ENCODE assay signal across 28 cellular contexts in the genomic region with DNA sequence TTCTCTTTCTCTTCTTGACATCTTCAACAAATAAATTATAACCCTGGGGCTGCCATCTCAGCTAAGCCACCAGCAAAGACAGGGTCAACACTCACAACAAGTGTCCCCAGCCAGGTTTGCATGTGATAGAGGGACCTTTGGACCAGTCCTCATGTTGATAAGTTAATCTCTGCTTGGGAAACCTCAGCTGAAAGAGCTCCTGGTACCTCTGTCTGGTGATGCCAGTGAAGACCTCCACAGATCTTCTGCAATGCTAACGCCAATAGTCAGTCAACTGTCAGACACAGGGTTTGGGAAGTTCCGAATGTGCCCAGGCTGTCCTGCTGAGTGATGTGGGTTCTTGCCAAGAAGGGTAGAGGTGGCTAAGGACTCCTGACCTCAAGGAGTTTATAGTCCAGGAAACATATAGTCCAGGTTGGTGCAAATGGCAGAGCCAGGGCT.
"Had no signal": no experiment of that assay in that cellular context is flagged by ENCODE, and none has a peak within 500 bp of the region (broad histone marks: within the 10 kb centered on the region; RNA-seq: fewer than 3 reads in every experiment).

No MANE protein-coding gene starts in this region.

- H3K27ac ChIP-seq: foreskin keratinocyte, gastrocnemius medialis, WERI-Rb-1 had no signal

- H3K9me3 Mint-ChIP-seq: activated CD4-positive, alpha-beta memory T cell treated with anti-CD3 and anti-CD28 coated beads, Interleukin-2, amount 10 ng/mL, durations not matched to agents 7 days and 5 days; activated CD4-positive, alpha-beta T cell treated with anti-CD3 and anti-CD28 coated beads, Interleukin-2, amount 10 ng/mL, durations not matched to agents 7 days and 5 days; activated T-cell treated with anti-CD3 and anti-CD28 coated beads, Interleukin-2, amount 50 U/mL, for 4 hours; activated T-helper 17 cell treated with anti-CD3 and anti-CD28 coated beads, Interleukin-2, amount 50 U/mL, for 72 hours had no signal

- H3K36me3 ChIP-seq: gastrocnemius medialis, heart right ventricle, WERI-Rb-1 had no signal

- H3K9me3 ChIP-seq: gastrocnemius medialis, heart right ventricle had no signal

- ATAC-seq: activated CD4-positive, alpha-beta T cell treated with anti-CD3 and anti-CD28 coated beads for 36 hours; activated T-cell treated with anti-CD3 and anti-CD28 coated beads, Interleukin-2, amount 50 U/mL, for 4 hours; activated T-helper 17 cell treated with anti-CD3 and anti-CD28 coated beads, Interleukin-2, amount 50 U/mL, for 72 hours; esophagus mucosa; foreskin keratinocyte; gastrocnemius medialis; heart right ventricle; T-helper 17 cell had no signal

- H3K27me3 ChIP-seq: foreskin keratinocyte, gastrocnemius medialis, heart right ventricle had no signal

- DNase-seq: activated CD4-positive, alpha-beta memory T cell treated with anti-CD3 and anti-CD28 coated beads, Interleukin-2, amount 10 ng/mL, durations not matched to agents 7 days and 5 days; activated CD4-positive, alpha-beta T cell treated with anti-CD3 and anti-CD28 coated beads for 36 hours; activated CD4-positive, alpha-beta T cell treated with anti-CD3 and anti-CD28 coated beads, Interleukin-2, amount 10 ng/mL, durations not matched to agents 7 days and 5 days; activated CD4-positive, alpha-beta T cell treated with anti-CD3 and anti-CD28 coated beads, Interleukin-2, amount 50 U/mL, for 4 hours; activated CD4-positive, CD25-positive, alpha-beta regulatory T cell; activated CD4-positive, CD25-positive, alpha-beta regulatory T cell treated with anti-CD3 and anti-CD28 coated beads, Interleukin-2, amount 50 U/mL, for 72 hours; activated CD8-positive, alpha-beta memory T cell treated with anti-CD3 and anti-CD28 coated beads for 24 hours; activated effector memory CD4-positive, alpha-beta T cell treated with Interleukin-2 at 50 U/mL for 16 hours; activated gamma-delta T cell treated with Interleukin-2 at 50 U/mL for 16 hours; activated naive CD4-positive, alpha-beta T cell treated with anti-CD3 and anti-CD28 coated beads, Interleukin-2, amount 50 U/mL, for 16 hours; activated naive CD4-positive, alpha-beta T cell treated with Interleukin-2 at 50 U/mL for 16 hours; activated T-cell treated with anti-CD3 and anti-CD28 coated beads, Interleukin-2, amount 50 U/mL, for 4 hours; amniotic stem cell; anterior cingulate cortex; caudate nucleus; cortex of kidney; dermis blood vessel endothelial cell; effector CD8-positive, alpha-beta T cell; foreskin keratinocyte; gastrocnemius medialis; glutamatergic neuron; heart right ventricle; T-helper 1 cell; T-helper 17 cell; WERI-Rb-1 had no signal

- H3K36me3 Mint-ChIP-seq: activated naive CD8-positive, alpha-beta T cell had no signal

- H3K27ac Mint-ChIP-seq: activated CD4-positive, alpha-beta memory T cell treated with anti-CD3 and anti-CD28 coated beads, Interleukin-2, amount 10 ng/mL, durations not matched to agents 7 days and 5 days; activated CD4-positive, alpha-beta T cell treated with anti-CD3 and anti-CD28 coated beads for 36 hours; activated CD4-positive, alpha-beta T cell treated with anti-CD3 and anti-CD28 coated beads, Interleukin-2, amount 10 ng/mL, durations not matched to agents 7 days and 5 days; activated naive CD8-positive, alpha-beta T cell; activated T-helper 17 cell treated with anti-CD3 and anti-CD28 coated beads, Interleukin-2, amount 50 U/mL, for 72 hours; T-helper 17 cell had no signal

- H3K4me1 ChIP-seq: foreskin keratinocyte, gastrocnemius medialis had no signal

- H3K4me1 Mint-ChIP-seq: activated CD4-positive, alpha-beta memory T cell treated with anti-CD3 and anti-CD28 coated beads, Interleukin-2, amount 10 ng/mL, durations not matched to agents 7 days and 5 days; activated CD4-positive, alpha-beta T cell treated with anti-CD3 and anti-CD28 coated beads for 36 hours; activated CD4-positive, alpha-beta T cell treated with anti-CD3 and anti-CD28 coated beads, Interleukin-2, amount 10 ng/mL, durations not matched to agents 7 days and 5 days; activated T-helper 17 cell treated with anti-CD3 and anti-CD28 coated beads, Interleukin-2, amount 50 U/mL, for 72 hours; T-helper 17 cell had no signal

- H3K4me3 ChIP-seq: gastrocnemius medialis, heart right ventricle had no signal

- H3K4me3 Mint-ChIP-seq: activated CD4-positive, alpha-beta memory T cell treated with anti-CD3 and anti-CD28 coated beads, Interleukin-2, amount 10 ng/mL, durations not matched to agents 7 days and 5 days; activated CD4-positive, alpha-beta T cell treated with anti-CD3 and anti-CD28 coated beads for 36 hours; activated CD4-positive, alpha-beta T cell treated with anti-CD3 and anti-CD28 coated beads, Interleukin-2, amount 10 ng/mL, durations not matched to agents 7 days and 5 days; activated naive CD8-positive, alpha-beta T cell; activated T-cell treated with anti-CD3 and anti-CD28 coated beads, Interleukin-2, amount 50 U/mL, for 4 hours; activated T-helper 17 cell treated with anti-CD3 and anti-CD28 coated beads, Interleukin-2, amount 50 U/mL, for 72 hours; T-helper 17 cell had no signal
